Comparison of ENCODE assay signal across 8 cellular contexts in genomic region chr9:25678147-25678666, GRCh38. TPM values are rescaled to one million over a fixed set of nuclear protein-coding genes. Genes with fewer than 3 reads are reported as not detected.
DNase-seq lines count a peak whose midpoint lies in the region; ATAC-seq, FAIRE-seq and TF ChIP-seq lines count a peak whose summit lies in the region.

TSS of gene TUSC1 (minus strand) at chr9:25678444. CDS start at chr9:25678312, 132 bp downstream.

- TF ChIP-seq POLR2A in A549 (IDR thresholded peaks at IDR 0.05; ENCODE audit: low read length), result peak; percentile 39

- peak within 1 kb of the TSS; percentile 39 to 86 (median 64) for H3K4me3 Mint-ChIP-seq in IgD-negative memory B cell
- H3K4me3 Mint-ChIP-seq in T-cell, result peak within 1 kb of the TSS; percentile 32 to 57 (median 42)

- intact Hi-C loops in lower lobe of right lung (cut with DNase I), result no loop called here

- peaks cover 0 to 3% (median 0%) of the 10 kb centered on the region in 3 donors for H3K4me1 Mint-ChIP-seq in IgD-negative memory B cell
- peaks cover 0 to 4% (median 3%) of the 10 kb centered on the region in 3 donors for H3K4me1 Mint-ChIP-seq in T-cell

- in situ Hi-C loops in endometrial microvascular endothelial cells (cut with HindIII; ENCODE audit: inconsistent ontology term, low pct_unique_long_range_greater_than_20kb, low sequenced_read_pairs), result no loop called here

- POLR2A ChIA-PET in A549 (lab: Yijun Ruan, JAX) (interaction anchor here (1.9 kb wide), 1 partner anchor 38 kb away, joined by 7 read pairs; no protein-coding TSS in a partner anchor), T-cell (lab: Charles Lee) (no interaction called here)

- no peak for TF ChIP-seq EP300 in A549 (IDR thresholded peaks at IDR 0.05)

- H3K27me3 ChIP-seq in lower lobe of right lung (ENCODE audit: low read depth), result no peaks in the 10 kb centered on the region

- H3K4me1 ChIP-seq in A549, result no peaks in the 10 kb centered on the region
- H3K4me1 ChIP-seq in lower lobe of right lung, result peaks cover 7% of the 10 kb centered on the region

- H3K36me3 ChIP-seq in lower lobe of right lung, result no peaks in the 10 kb centered on the region

- TF ChIP-seq RAD21 in A549 (conservative IDR thresholded peaks at IDR 0.05 in 1 of 2, IDR thresholded peaks at IDR 0.05 in 1 of 2), result no peak

- FAIRE-seq in A549 (lab: Jason Lieb, UNC), result no peak

- peak within 1 kb of the TSS; percentile 64 for H3K4me3 ChIP-seq in A549
- peak within 1 kb of the TSS; percentile 88 for H3K4me3 ChIP-seq in lower lobe of right lung

- DNase-seq in A549 (ENCODE audit: low read depth in 1 of 2, low spot score in 1 of 2) (peak; percentile 19 to 70), T-cell (no peak), lower lobe of right lung (peak; percentile 86), stromal cell of bone marrow (ENCODE audit: low read depth) (peak; percentile 69), NCI-H187 treated with DMSO at 0.1 percent for 48 hours (lab: John Stamatoyannopoulos, UW) (no peak)

- WGBS in A549 (ENCODE audit: missing lambda C conversion rate), result 9% methylated on average over 12 of the region's 57 CpGs

- ATAC-seq in A549 (peak; percentile 88 to 89), GM18907 (IDR thresholded peaks at IDR 0.05; ENCODE audit: unreplicated experiment) (peak; percentile 70), T-cell (replicated peaks in 1 of 4) (peak in 3 of 4 experiments; percentile 24 to 48 (median 42)), lower lobe of right lung (peak; percentile 92 to 93)

- TF ChIP-seq CTCF in A549 (IDR thresholded peaks at IDR 0.05), result no peak
- no peak for TF ChIP-seq CTCF in lower lobe of right lung (IDR thresholded peaks at IDR 0.05)

- peak within 1 kb of the TSS; percentile 92 for H3K4me2 ChIP-seq in A549

- peak within 1 kb of the TSS; percentile 89 to 90 for H3K27ac ChIP-seq in A549
- peak within 1 kb of the TSS; percentile 99 for H3K27ac ChIP-seq in lower lobe of right lung

- H3K27me3 Mint-ChIP-seq in IgD-negative memory B cell (peaks cover 9% of the 10 kb centered on the region), T-cell (peaks cover 10 to 17% of the 10 kb centered on the region in 2 donors)

- CTCF ChIA-PET in A549 (lab: Yijun Ruan, JAX), result interaction anchor here (0.6 to 0.9 kb wide), 2 partner anchors 38 to 45 kb away, joined by 3 read pairs; no protein-coding TSS in a partner anchor
- CTCF ChIA-PET in T-cell (lab: Charles Lee), result no interaction called here

- H3K9me3 Mint-ChIP-seq in IgD-negative memory B cell (peaks cover 0 to 6% (median 3%) of the 10 kb centered on the region in 3 donors), T-cell (peaks cover 5 to 7% (median 7%) of the 10 kb centered on the region in 3 donors)

- H3K36me3 Mint-ChIP-seq in IgD-negative memory B cell (no peaks in the 10 kb centered on the region), T-cell (no peaks in the 10 kb centered on the region)

- no peak within 1 kb of the TSS for H3K27ac Mint-ChIP-seq in IgD-negative memory B cell
- H3K27ac Mint-ChIP-seq in T-cell, result no peak within 1 kb of the TSS

- H3K9me3 ChIP-seq in A549, result no peaks in the 10 kb centered on the region
- no peaks in the 10 kb centered on the region for H3K9me3 ChIP-seq in lower lobe of right lung

TF ChIP-seq in A549, 52 proteins besides CTCF, POLR2A, EP300 and RAD21:
- no peak for TF ChIP-seq ELK1 (IDR thresholded peaks at IDR 0.05; ENCODE audit: low read depth, low read length)
- TF ChIP-seq JUN (IDR thresholded peaks at IDR 0.05), result peak in 1 of 2 experiments; percentile 62; a peak in 3 of 5 replicates
- no peak for TF ChIP-seq RFX5 (IDR thresholded peaks at IDR 0.05)
- TF ChIP-seq, protein P1, sequence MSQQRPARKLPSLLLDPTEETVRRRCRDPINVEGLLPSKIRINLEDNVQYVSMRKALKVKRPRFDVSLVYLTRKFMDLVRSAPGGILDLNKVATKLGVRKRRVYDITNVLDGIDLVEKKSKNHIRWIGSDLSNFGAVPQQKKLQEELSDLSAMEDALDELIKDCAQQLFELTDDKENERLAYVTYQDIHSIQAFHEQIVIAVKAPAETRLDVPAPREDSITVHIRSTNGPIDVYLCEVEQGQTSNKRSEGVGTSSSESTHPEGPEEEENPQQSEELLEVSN (IDR thresholded peaks at IDR 0.05; ENCODE audit: borderline replicate concordance, low read depth), result peak; percentile 90; the same call in 1 of the 2 replicates
- TF ChIP-seq MAX (IDR thresholded peaks at IDR 0.05), result peak; percentile 57
- TF ChIP-seq NR3C1 (IDR thresholded peaks at IDR 0.05), result no peak
- no peak for TF ChIP-seq PHF8 (IDR thresholded peaks at IDR 0.05; ENCODE audit: borderline replicate concordance, low read depth)

RNA-seq across cellular contexts. Expression of gene TUSC1, which starts in this region (rescaled TPM):
- polyA plus RNA-seq in A549 (2011; rRNA removed) (5.1 and 5.6 TPM in 2 replicates), A549 (2017; fragmentation: RNase III; extraction: RNeasy Plus Mini Kit Qiagen cat#74134 plus additional on column Dnase treatment) (4.3 to 6.5 TPM (median 4.8 TPM) in 3 replicates), IgD-negative memory B cell (0.84 TPM)
- polyA plus RNA-seq in A549 (2012; cell fraction: cytosol; rRNA removed), result 7.9 and 11.5 TPM in 2 replicates
- polyA plus RNA-seq in A549 (2012; cell fraction: nucleus; rRNA removed), result 7.7 and 8.9 TPM in 2 replicates
- polyA minus RNA-seq in A549 (2011; rRNA and poly(A)+ RNA removed), result 0.97 and 1.3 TPM in 2 replicates
- total RNA-seq in T-cell (under 1 TPM in 4 of 5 donors, not detected in 1; 0.12 to 0.25 (median 0.22) TPM), endometrial microvascular endothelial cells (ENCODE audit: inconsistent ontology term) (18.5 TPM), lower lobe of right lung (11.6 TPM)

Comparison
In these comparisons a context has a peak if more than half of its experiments do, and no peak if none do; other contexts are left out.
1. RNA of gene TUSC1 (total RNA-seq): 18.5 TPM in endometrial microvascular endothelial cells (single experiment) and 11.6 TPM in lower lobe of right lung (single experiment); 0.12 to 0.25 TPM in T-cell; every median in the first group is over 10 times any median in the second.
2. Peak in ATAC-seq in T-cell; RNA of the gene not detected or under 1 TPM.
3. ATAC-seq: peak in every context shown above with its lines; median percentile 92 in lower lobe of right lung; 88 in A549; 70 in GM18907; 42 in T-cell.
4. DNase-seq: peak in A549 (2 of 2), lower lobe of right lung (single experiment) and stromal cell of bone marrow (single experiment); none in T-cell (0 of 34) and NCI-H187 treated with DMSO at 0.1 percent for 48 hours (single experiment).